ENCODE assay signal across 11 cellular contexts in genomic region chr12:53427905-53428594, GRCh38. TPM values are rescaled to one million over a fixed set of nuclear protein-coding genes. Genes with fewer than 3 reads are reported as not detected.
A peak's percentile ranks its signal among the peaks of the same experiment; 100 is the strongest.
DNase-seq lines count a peak whose midpoint lies in the region; ATAC-seq and TF ChIP-seq lines count a peak whose summit lies in the region.
"Had no signal": no experiment of that assay in that cellular context is flagged by ENCODE, and none has a peak within 500 bp of the region (broad histone marks: within the 10 kb centered on the region; RNA-seq: fewer than 3 reads in every experiment).

No MANE protein-coding gene starts in this region.

- H3K4me2 ChIP-seq in HCT116 (ENCODE audit: low read length): peak overlapping the region; percentile 50

- H3K9me2 ChIP-seq in HCT116 (ENCODE audit: insufficient read depth): no peaks in the 10 kb centered on the region

- no peaks in the 10 kb centered on the region for H3K36me3 Mint-ChIP-seq in activated T-helper 2 cell treated with anti-CD3 and anti-CD28 coated beads, Interferon-gamma antibody, Interleukin-2, Interleukin-4, amounts not matched to agents 10 μg/mL and 5 μg/mL and 100 μg/mL, durations not matched to agents 14 hours and 24 hours and 36 hours (ENCODE audit: low read depth)
- H3K36me3 Mint-ChIP-seq in immature natural killer cell: no peaks in the 10 kb centered on the region

- RAD21 ChIA-PET in HCT116 (lab: Charles Lee; ENCODE audit: low non-redundant PET in 1 of 2, low total read pairs in 2 of 2, uncharacterized antibody in 2 of 2, unreplicated experiment in 2 of 2): no interaction called here

- TF ChIP-seq POLR2A in HCT116 (IDR thresholded peaks at IDR 0.05; ENCODE audit: borderline replicate concordance, extremely low read depth, insufficient read depth, insufficient read length): no peak

- H3K27me3 ChIP-seq in HCT116 (ENCODE audit: insufficient read depth, low read length): no peaks in the 10 kb centered on the region

- BruUV-seq in HCT116 (replicated peaks; lab: Mats Ljungman, UMichigan): no TSS peak

- H3K9ac ChIP-seq in HCT116 (ENCODE audit: low read length): peak overlapping the region; percentile 23

- H3K4me1 ChIP-seq in HCT116 (ENCODE audit: control insufficient read depth in 1 of 2, insufficient read depth in 2 of 2, low read length in 2 of 2): peaks cover 5 to 20% of the 10 kb centered on the region in 2 experiments

- no peaks in the 10 kb centered on the region for H3K9me3 Mint-ChIP-seq in activated T-helper 2 cell treated with anti-CD3 and anti-CD28 coated beads, Interferon-gamma antibody, Interleukin-2, Interleukin-4, amounts not matched to agents 10 μg/mL and 5 μg/mL and 100 μg/mL, durations not matched to agents 14 hours and 24 hours and 36 hours
- no peaks in the 10 kb centered on the region for H3K9me3 Mint-ChIP-seq in immature natural killer cell

- H3K4me1 Mint-ChIP-seq in activated T-helper 2 cell treated with anti-CD3 and anti-CD28 coated beads, Interferon-gamma antibody, Interleukin-2, Interleukin-4, amounts not matched to agents 10 μg/mL and 5 μg/mL and 100 μg/mL, durations not matched to agents 14 hours and 24 hours and 36 hours (ENCODE audit: low read depth): peaks cover 6% of the 10 kb centered on the region
- H3K4me1 Mint-ChIP-seq in immature natural killer cell: no peaks in the 10 kb centered on the region

- CTCF ChIA-PET in HCT116 (lab: Charles Lee): interaction anchor here (1.3 to 1.8 kb wide), 2 partner anchors 76 to 107 kb away, joined by 6 to 7 read pairs; partner anchors contain the start of gene AAAS

- H3K27ac ChIP-seq in HCT116 (ENCODE audit: low read depth, low read length): no peak overlapping the region

- no peaks in the 10 kb centered on the region for H3K36me3 ChIP-seq in HCT116 (ENCODE audit: control insufficient read depth in 1 of 2, insufficient read depth in 2 of 2, low read length in 2 of 2)

- H4K20me1 ChIP-seq in HCT116 (ENCODE audit: insufficient read depth): no peaks in the 10 kb centered on the region

- H3K27me3 Mint-ChIP-seq in activated T-helper 2 cell treated with anti-CD3 and anti-CD28 coated beads, Interferon-gamma antibody, Interleukin-2, Interleukin-4, amounts not matched to agents 10 μg/mL and 5 μg/mL and 100 μg/mL, durations not matched to agents 14 hours and 24 hours and 36 hours (ENCODE audit: low read depth): no peaks in the 10 kb centered on the region
- peaks cover 0 to 2% (median 0%) of the 10 kb centered on the region in 3 donors for H3K27me3 Mint-ChIP-seq in immature natural killer cell (ENCODE audit: low read depth in 3 of 3)

- H3K4me3 ChIP-seq in HCT116 (replicated peaks in 1 of 2; ENCODE audit: low read depth in 1 of 2, low read length in 2 of 2): no peak overlapping the region

- TF ChIP-seq CTCF in HCT116 (IDR thresholded peaks at IDR 0.05 in 2 of 3, conservative IDR thresholded peaks at IDR 0.05 in 1 of 3; ENCODE audit: borderline replicate concordance in 1 of 3, insufficient read depth in 1 of 3, low read depth in 2 of 3, low read length in 2 of 3): no peak

- H2AFZ ChIP-seq in HCT116 (ENCODE audit: low read depth, low read length, poor library complexity, severe bottlenecking): no peak overlapping the region

- no peaks in the 10 kb centered on the region for H3K9me3 ChIP-seq in HCT116 (ENCODE audit: control insufficient read depth in 1 of 2, insufficient read depth in 1 of 2, low read depth in 1 of 2, low read length in 2 of 2)

- no peak overlapping the region for H3K4me3 Mint-ChIP-seq in activated T-helper 2 cell treated with anti-CD3 and anti-CD28 coated beads, Interferon-gamma antibody, Interleukin-2, Interleukin-4, amounts not matched to agents 10 μg/mL and 5 μg/mL and 100 μg/mL, durations not matched to agents 14 hours and 24 hours and 36 hours (ENCODE audit: low read depth)
- no peak overlapping the region for H3K4me3 Mint-ChIP-seq in immature natural killer cell

- in situ Hi-C loops in ACHN (cut with HindIII; ENCODE audit: low pct_ligation_motif_present, low pct_unique_long_range_greater_than_20kb, low sequenced_read_pairs): no loop called here

- H3K27ac Mint-ChIP-seq in activated T-helper 2 cell treated with anti-CD3 and anti-CD28 coated beads, Interferon-gamma antibody, Interleukin-2, Interleukin-4, amounts not matched to agents 10 μg/mL and 5 μg/mL and 100 μg/mL, durations not matched to agents 14 hours and 24 hours and 36 hours: peak overlapping the region; percentile 16
- peak overlapping the region in 1 of 6 donors; percentile 12 for H3K27ac Mint-ChIP-seq in immature natural killer cell

- DNase-seq in ACHN (peak; percentile 98), HCT116 (ENCODE audit: low read depth, low spot score) (peak; percentile 80), left colon (no peak), NCI-H1092 treated with DMSO at 0.1 percent for 48 hours (lab: John Stamatoyannopoulos, UW) (no peak), SHP77 (lab: John Stamatoyannopoulos, UW) (no peak), immature natural killer cell (no peak), Ammon's horn (ENCODE audit: low spot score) (no peak)
- DNase-seq in activated T-helper 2 cell treated with anti-CD3 and anti-CD28 coated beads, Interferon-gamma antibody, Interleukin-2, Interleukin-4, amounts not matched to agents 10 μg/mL and 5 μg/mL and 100 μg/mL, durations not matched to agents 14 hours and 24 hours and 36 hours (ENCODE audit: low spot score): no peak
- DNase-seq: NCI-H2029, right cardiac atrium had no signal

- intact Hi-C loops in HCT116 (cut with micrococcal nuclease) (no loop called here), left colon (cut with DNase I, micrococcal nuclease) (no loop called here)
- intact Hi-C loops in activated T-helper 2 cell treated with anti-CD3 and anti-CD28 coated beads, Interferon-gamma antibody, Interleukin-2, Interleukin-4, amounts not matched to agents 10 μg/mL and 5 μg/mL and 100 μg/mL, durations not matched to agents 14 hours and 24 hours and 36 hours (cut with micrococcal nuclease): no loop called here

- ATAC-seq in HCT116: peak; percentile 96
- ATAC-seq in left colon: peak; percentile 82
- ATAC-seq: right cardiac atrium had no signal

- POLR2A ChIA-PET in HCT116 (lab: Charles Lee): interaction anchor here (1.0 to 1.5 kb wide), 4 partner anchors 9 to 76 kb away, joined by 3 to 13 read pairs (median 4); partner anchors contain the start of genes PRR13 and SP1

- TF ChIP-seq RAD21 in HCT116 (IDR thresholded peaks at IDR 0.05; ENCODE audit: low read depth): no peak

- H3K79me2 ChIP-seq in HCT116 (ENCODE audit: insufficient read depth, low read length): no peaks in the 10 kb centered on the region

TF ChIP-seq in HCT116, 20 proteins besides CTCF, POLR2A, EP300 and RAD21 (continues in another document):
- peak; percentile 88 for TF ChIP-seq FOSL1 (IDR thresholded peaks at IDR 0.05; ENCODE audit: low read depth)
- no peak for TF ChIP-seq ELF1 (IDR thresholded peaks at IDR 0.05; ENCODE audit: borderline replicate concordance, low read depth)
- no peak for TF ChIP-seq EGR1 (IDR thresholded peaks at IDR 0.05; ENCODE audit: low read depth)
- peak; percentile 26 for TF ChIP-seq YY1 (IDR thresholded peaks at IDR 0.05; ENCODE audit: extremely low read depth, insufficient replicate concordance, low read depth, low read length)
- TF ChIP-seq SP1 (IDR thresholded peaks at IDR 0.05; ENCODE audit: low read depth): peak; percentile 73
- TF ChIP-seq POLR2AphosphoS5 (IDR thresholded peaks at IDR 0.05; ENCODE audit: low read depth, low read length): peak; percentile 30; the same call in 1 of the 2 replicates
- no peak for TF ChIP-seq ATF3 (IDR thresholded peaks at IDR 0.05)
- peak; percentile 89 for TF ChIP-seq CBX3 (IDR thresholded peaks at IDR 0.05; ENCODE audit: low read depth)
- no peak for TF ChIP-seq ZNF274 (IDR thresholded peaks at IDR 0.05; ENCODE audit: low read depth, low read length)

RNA-seq across cellular contexts. Expression of gene AMHR2, which starts 4.4 kb away (rescaled TPM):
- total RNA-seq in HCT116 (2021; ENCODE audit: unreplicated experiment) (not detected), left colon (not detected)
- 0.05 TPM in 1 of 2 replicates, not detected in the other for polyA plus RNA-seq in HCT116 (2012)
- total RNA-seq in activated T-helper 2 cell treated with anti-CD3 and anti-CD28 coated beads, Interferon-gamma antibody, Interleukin-2, Interleukin-4, amounts not matched to agents 10 μg/mL and 5 μg/mL and 100 μg/mL, durations not matched to agents 14 hours and 24 hours and 36 hours: not detected in 2 replicates
- under 1 TPM in 1 of 3 donors, not detected in 2; 0.19 TPM for polyA plus RNA-seq in immature natural killer cell
- total RNA-seq: glomerular endothelial cell had no signal

RNA-seq across cellular contexts. Expression of gene PRR13, which starts 13.5 kb away (rescaled TPM):
- total RNA-seq in HCT116 (2021; ENCODE audit: unreplicated experiment) (216 TPM), left colon (100 to 1,000 TPM; 447 to 662 TPM)
- 262 and 298 TPM in 2 replicates for polyA plus RNA-seq in HCT116 (2012)
- 178 and 198 TPM in 2 replicates for total RNA-seq in activated T-helper 2 cell treated with anti-CD3 and anti-CD28 coated beads, Interferon-gamma antibody, Interleukin-2, Interleukin-4, amounts not matched to agents 10 μg/mL and 5 μg/mL and 100 μg/mL, durations not matched to agents 14 hours and 24 hours and 36 hours
- polyA plus RNA-seq in immature natural killer cell: 1,000 to 10,000 TPM in 1 of 3 donors, 100 to 1,000 TPM in 2; 527 to 1,019 (median 714) TPM

RNA-seq across cellular contexts. Expression of gene PCBP2, which starts 23.9 kb away (rescaled TPM):
- total RNA-seq in HCT116 (2021; ENCODE audit: unreplicated experiment): 856 TPM
- polyA plus RNA-seq in HCT116 (2012): 944 and 957 TPM in 2 replicates
- 985 and 1,001 TPM in 2 replicates for total RNA-seq in activated T-helper 2 cell treated with anti-CD3 and anti-CD28 coated beads, Interferon-gamma antibody, Interleukin-2, Interleukin-4, amounts not matched to agents 10 μg/mL and 5 μg/mL and 100 μg/mL, durations not matched to agents 14 hours and 24 hours and 36 hours
- total RNA-seq in left colon: 100 to 1,000 TPM; 586 to 592 TPM
- 100 to 1,000 TPM in 1 of 3 donors, 10 to 100 TPM in 2; 79.2 to 102 (median 92.2) TPM for polyA plus RNA-seq in immature natural killer cell

RNA-seq across cellular contexts. Expression of gene SP1, which starts 48.1 kb away (rescaled TPM):
- total RNA-seq in HCT116 (2021; ENCODE audit: unreplicated experiment) (96.8 TPM), left colon (10 to 100 TPM; 85.2 to 98.2 TPM)
- 46.2 and 50.1 TPM in 2 replicates for polyA plus RNA-seq in HCT116 (2012)
- total RNA-seq in activated T-helper 2 cell treated with anti-CD3 and anti-CD28 coated beads, Interferon-gamma antibody, Interleukin-2, Interleukin-4, amounts not matched to agents 10 μg/mL and 5 μg/mL and 100 μg/mL, durations not matched to agents 14 hours and 24 hours and 36 hours: 66.4 and 67.9 TPM in 2 replicates
- 10 to 100 TPM in 1 of 3 donors, 1 to 10 TPM in 2; 3.4 to 12.2 (median 4.8) TPM for polyA plus RNA-seq in immature natural killer cell

Comparison
In these comparisons a context has a peak if more than half of its experiments do, and no peak if none do; other contexts are left out.
1. DNase-seq: peak in ACHN (single experiment) and HCT116 (single experiment); none in activated T-helper 2 cell treated with anti-CD3 and anti-CD28 coated beads, Interferon-gamma antibody, Interleukin-2, Interleukin-4, amounts not matched to agents 10 μg/mL and 5 μg/mL and 100 μg/mL, durations not matched to agents 14 hours and 24 hours and 36 hours (single experiment), left colon (0 of 2), NCI-H1092 treated with DMSO at 0.1 percent for 48 hours (single experiment), SHP77 (0 of 2), immature natural killer cell (0 of 3) and Ammon's horn (single experiment).